In genomic region chr3:160187288-160187687, GRCh38 we compare ENCODE assay signal across 26 cellular contexts. TPM values are rescaled to one million over a fixed set of nuclear protein-coding genes. Genes with fewer than 3 reads are reported as not detected.
"Had no signal": no experiment of that assay in that cellular context is flagged by ENCODE, and none has a peak within 500 bp of the region (broad histone marks: within the 10 kb centered on the region; RNA-seq: fewer than 3 reads in every experiment).

No MANE protein-coding gene starts in this region.

- ATAC-seq: esophagus mucosa; gastrocnemius medialis; left lobe of liver; mucosa of descending colon; naive thymus-derived CD4-positive, alpha-beta T cell; right cardiac atrium; stimulated activated memory B cell treated with anti-CD40 and anti-IgM and Interleukin-4, amounts not matched to agents 10 μg/mL and 1 μg/mL and 100 μg/mL, for 72 hours had no signal

- H3K9me3 ChIP-seq: gastrocnemius medialis, mucosa of descending colon, prostate gland, suprapubic skin, transverse colon, vagina had no signal

- H2AFZ ChIP-seq: neural progenitor cell had no signal

- H3K9ac ChIP-seq: neural progenitor cell had no signal

- H3K4me1 ChIP-seq: gastrocnemius medialis, neural progenitor cell, prostate gland, spleen, vagina had no signal

- H3K27me3 ChIP-seq: dorsolateral prefrontal cortex, gastrocnemius medialis, neural progenitor cell, spleen, suprapubic skin, transverse colon, vagina had no signal

- FAIRE-seq: colon, kidney had no signal

- DNase-seq: dorsolateral prefrontal cortex; effector CD4-positive, alpha-beta T cell; foreskin fibroblast; gastrocnemius medialis; head of caudate nucleus; kidney; mucosa of descending colon; naive thymus-derived CD4-positive, alpha-beta T cell; right cardiac atrium; spleen; stimulated activated CD4-positive, alpha-beta T cell treated with anti-CD3 and anti-CD28 coated beads, Interleukin-4, amount 100 ng/mL, for 4 hours; transverse colon had no signal

- H3K36me3 ChIP-seq: gastrocnemius medialis, neural progenitor cell, prostate gland, spleen, suprapubic skin, transverse colon, vagina had no signal

- H3K27ac ChIP-seq: epithelial cell of prostate, gastrocnemius medialis, neural progenitor cell, prostate gland, skin epidermis, spleen, suprapubic skin, transverse colon, vagina had no signal

- H3K4me3 ChIP-seq: dorsolateral prefrontal cortex, gastrocnemius medialis, lung, mucosa of descending colon, neural progenitor cell, prostate gland, skin epidermis, spleen, suprapubic skin, transverse colon, vagina had no signal

- H3K4me2 ChIP-seq: neural progenitor cell had no signal

RNA-seq across cellular contexts. Expression of gene C3orf80, which starts 37.9 kb away (rescaled TPM):
- total RNA-seq: glomerular endothelial cell, mesothelial cell of epicardium, renal cortical epithelial cell, vagina had no signal
- polyA plus RNA-seq: naive thymus-derived CD4-positive, alpha-beta T cell had no signal
